In the genomic region with DNA sequence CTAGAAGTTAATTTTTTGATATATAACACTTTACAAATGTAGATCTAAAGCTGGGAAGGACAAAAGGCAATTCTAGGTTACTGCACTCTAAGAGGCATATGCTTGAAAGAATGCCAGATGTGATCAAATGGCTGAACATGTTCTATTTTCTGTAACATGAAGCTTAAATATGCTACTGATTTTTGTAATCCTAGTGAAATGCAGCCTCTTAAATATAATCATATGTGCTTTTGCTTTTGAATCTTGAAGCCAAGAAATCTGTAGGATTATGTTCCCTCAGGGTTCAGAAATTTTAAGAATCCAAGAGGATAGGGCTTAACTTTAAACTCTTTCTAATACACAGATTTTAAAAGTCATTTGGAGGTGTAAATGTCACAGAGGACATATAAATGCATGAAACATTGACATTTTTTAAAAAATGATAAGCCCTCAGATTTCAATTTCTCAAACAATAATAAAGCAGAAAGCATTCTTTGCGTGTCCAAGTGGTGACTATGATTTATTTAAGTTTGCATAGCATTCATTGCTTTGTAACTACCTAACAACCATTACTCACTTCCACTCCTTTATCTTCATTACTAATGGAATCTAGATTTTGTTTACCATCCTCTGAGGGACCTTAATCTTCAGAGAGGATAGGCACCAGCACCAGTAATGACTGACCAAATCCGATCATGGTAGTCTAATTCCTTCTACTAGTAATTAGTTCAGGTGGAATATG, we compare ENCODE assay signal across 14 cellular contexts.
A peak's percentile ranks its signal among the peaks of the same experiment; 100 is the strongest.
DNase-seq lines count a peak whose midpoint lies in the region; ATAC-seq and TF ChIP-seq lines count a peak whose summit lies in the region.
"Had no signal": no experiment of that assay in that cellular context is flagged by ENCODE, and none has a peak within 500 bp of the region (broad histone marks: within the 10 kb centered on the region; RNA-seq: fewer than 3 reads in every experiment).

No MANE protein-coding gene starts in this region.

- H4K20me1 ChIP-seq in fibroblast of lung (ENCODE audit: control insufficient read depth, extremely low read depth, insufficient read depth, low read length): no peaks in the 10 kb centered on the region

- H3K4me2 ChIP-seq in fibroblast of lung (ENCODE audit: extremely low read depth, insufficient read depth, low read length): peak overlapping the region; percentile 69

- no peak for ATAC-seq in body of pancreas
- ATAC-seq in HG03025 (IDR thresholded peaks at IDR 0.05; ENCODE audit: low FRiP score, unreplicated experiment): no peak

- no peak overlapping the region for H3K9ac ChIP-seq in fibroblast of lung (ENCODE audit: insufficient read depth, low read length)

- peak overlapping the region in 2 of 4 experiments; percentile 1 to 30 for H3K4me3 ChIP-seq in fibroblast of lung (replicated peaks in 1 of 4; ENCODE audit: control extremely low read depth in 1 of 4, insufficient read depth in 1 of 4, low read depth in 3 of 4, low read length in 4 of 4)
- H3K4me3 ChIP-seq in body of pancreas: no peak overlapping the region
- H3K4me3 ChIP-seq: cardiac muscle cell had no signal

- H3K9me3 ChIP-seq in fibroblast of lung (ENCODE audit: control insufficient read depth, insufficient read depth, low read depth, low read length) (no peaks in the 10 kb centered on the region), body of pancreas (no peaks in the 10 kb centered on the region)

- WGBS in body of pancreas, 2 donors: 31 to 42% methylated on average over 2 of the region's 2 CpGs

- intact Hi-C loops in body of pancreas (cut with DNase I): no loop called here

- H3K36me3 ChIP-seq in fibroblast of lung (ENCODE audit: control insufficient read depth, insufficient read depth, low read length) (no peaks in the 10 kb centered on the region), body of pancreas (replicated peaks in 1 of 2; ENCODE audit: insufficient read depth in 1 of 2, low read depth in 2 of 2) (no peaks in the 10 kb centered on the region)
- H3K36me3 ChIP-seq: cardiac muscle cell had no signal

- peaks cover 26% of the 10 kb centered on the region for H3K4me1 ChIP-seq in fibroblast of lung (ENCODE audit: control insufficient read depth, extremely low read depth, insufficient read depth, low read length)
- no peaks in the 10 kb centered on the region for H3K4me1 ChIP-seq in body of pancreas

- DNase-seq in GM03348 (ENCODE audit: low spot score): peak; percentile 18
- peak; percentile 95 for DNase-seq in NCI-H82 treated with DMSO at 0.1 percent for 48 hours (lab: John Stamatoyannopoulos, UW; ENCODE audit: unreplicated experiment)
- DNase-seq in fibroblast of lung (ENCODE audit: low read depth in 2 of 2): peak; percentile 87 to 94
- peak; percentile 30 for DNase-seq in renal cortical epithelial cell (ENCODE audit: low read depth)
- no peak for DNase-seq in body of pancreas
- DNase-seq in NCI-H128 (lab: John Stamatoyannopoulos, UW; ENCODE audit: unreplicated experiment): no peak
- no peak for DNase-seq in activated naive CD4-positive, alpha-beta T cell (lab: John Stamatoyannopoulos, UW)
- DNase-seq: activated CD8-positive, alpha-beta memory T cell treated with anti-CD3 and anti-CD28 coated beads, Interleukin-2, amount 50 U/mL, for 48 hours; glutamatergic neuron; MM.1S; NCI-H748 treated with DMSO at 0.1 percent for 48 hours; T1000 had no signal

- no peaks in the 10 kb centered on the region for H3K79me2 ChIP-seq in fibroblast of lung (ENCODE audit: control insufficient read depth, insufficient read depth, low read length)

- H3K27ac ChIP-seq in fibroblast of lung (ENCODE audit: insufficient read depth, low read length) (peak overlapping the region; percentile 67), body of pancreas (no peak overlapping the region)
- H3K27ac ChIP-seq: cardiac muscle cell had no signal

- TF ChIP-seq POLR2A in body of pancreas (IDR thresholded peaks at IDR 0.05): no peak

- no peak for TF ChIP-seq CTCF in fibroblast of lung (conservative IDR thresholded peaks at IDR 0.05 in 1 of 2, IDR thresholded peaks at IDR 0.05 in 1 of 2; ENCODE audit: low read depth in 1 of 2, low read length in 2 of 2)
- no peak for TF ChIP-seq CTCF in body of pancreas (IDR thresholded peaks at IDR 0.05)

- no peak overlapping the region for H2AFZ ChIP-seq in fibroblast of lung (ENCODE audit: low read length)

- H3K27me3 ChIP-seq in fibroblast of lung (ENCODE audit: control insufficient read depth, insufficient read depth, low read length) (no peaks in the 10 kb centered on the region), body of pancreas (no peaks in the 10 kb centered on the region)
- H3K27me3 ChIP-seq: cardiac muscle cell had no signal

Comparison
In these comparisons a context has a peak if more than half of its experiments do, and no peak if none do; other contexts are left out.
1. DNase-seq: peak in GM03348 (single experiment), NCI-H82 treated with DMSO at 0.1 percent for 48 hours (single experiment), fibroblast of lung (2 of 2) and renal cortical epithelial cell (single experiment); none in body of pancreas (0 of 4), NCI-H128 (single experiment) and activated naive CD4-positive, alpha-beta T cell (0 of 4).